Comparison of ENCODE assay signal across 1 cellular context in genomic region chr2:11642972-11643371, GRCh38.
TF ChIP-seq lines count a peak whose summit lies in the region.

No MANE protein-coding gene starts in this region.

TF ChIP-seq in K562, 482 proteins besides CTCF, POLR2A, EP300 and RAD21:
- no peak for TF ChIP-seq ZNF76 (CRISPR knock-in tag; IDR thresholded peaks at IDR 0.05; ENCODE audit: borderline replicate concordance)
- TF ChIP-seq ZBTB1 (CRISPR knock-in tag; IDR thresholded peaks at IDR 0.05; ENCODE audit: borderline replicate concordance, low read depth) = no peak
- TF ChIP-seq CHD7 (IDR thresholded peaks at IDR 0.05; ENCODE audit: low read depth, low read length) = no peak
- no peak for TF ChIP-seq KDM1A (IDR thresholded peaks at IDR 0.05)
- no peak for TF ChIP-seq UBTF (IDR thresholded peaks at IDR 0.05; ENCODE audit: borderline replicate concordance in 1 of 2, low read depth in 2 of 2, low read length in 2 of 2)
- TF ChIP-seq NR3C1 (CRISPR knock-in tag; IDR thresholded peaks at IDR 0.05) = no peak
- no peak for TF ChIP-seq REST (CRISPR knock-in tag; IDR thresholded peaks at IDR 0.05; ENCODE audit: low read depth)
- no peak for TF ChIP-seq E2F5 (CRISPR knock-in tag; IDR thresholded peaks at IDR 0.05)
- TF ChIP-seq PCBP2 (IDR thresholded peaks at IDR 0.05; ENCODE audit: low read depth, low read length, poor library complexity, severe bottlenecking) = no peak
- no peak for TF ChIP-seq ZNF778 (CRISPR knock-in tag; IDR thresholded peaks at IDR 0.05)
- TF ChIP-seq RBFOX2 (IDR thresholded peaks at IDR 0.05; ENCODE audit: low read depth, low read length) = no peak
- no peak for TF ChIP-seq MYNN (IDR thresholded peaks at IDR 0.05)
- TF ChIP-seq MYNN (CRISPR knock-in tag; IDR thresholded peaks at IDR 0.05) = no peak
- no peak for TF ChIP-seq NCOA1 (IDR thresholded peaks at IDR 0.05; ENCODE audit: low read depth)
- TF ChIP-seq ZNF583 (CRISPR knock-in tag; IDR thresholded peaks at IDR 0.05) = no peak
- no peak for TF ChIP-seq SIRT6 (IDR thresholded peaks at IDR 0.05; ENCODE audit: low read depth, low read length)
